ENCODE assay signal across 1 cellular context in the genomic region with DNA sequence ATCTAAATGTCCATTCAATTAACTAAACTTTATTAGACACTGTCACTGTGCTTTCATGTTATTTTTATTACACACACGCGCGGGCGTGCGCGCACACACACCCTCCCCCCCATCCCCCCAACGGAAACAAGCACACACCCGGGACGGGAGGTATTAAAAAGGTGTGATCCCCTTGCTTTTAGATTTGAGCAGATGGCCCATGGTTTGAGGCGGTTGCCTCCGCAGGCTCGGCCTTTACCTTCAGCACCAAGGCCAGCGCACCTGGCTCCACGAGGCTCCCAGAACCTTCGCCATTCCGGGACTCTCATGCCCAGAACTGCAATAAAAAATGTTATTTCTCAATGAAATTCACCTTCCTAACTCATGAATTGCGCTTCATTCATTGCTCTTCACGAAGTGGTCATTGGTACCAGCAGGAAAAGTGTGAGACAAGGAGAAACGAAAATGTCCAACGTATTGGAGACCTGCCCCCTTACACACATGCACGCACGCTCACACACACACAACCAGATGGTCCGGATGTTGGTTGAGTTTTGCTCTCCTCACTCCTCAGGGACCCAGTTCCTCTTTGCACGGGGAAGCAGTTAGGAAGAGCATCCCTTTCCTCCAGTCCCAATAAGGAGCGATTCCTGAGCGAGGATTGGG.
TF ChIP-seq lines count a peak whose summit lies in the region.

No MANE protein-coding gene starts in this region.

TF ChIP-seq in WTC11, 78 proteins besides CTCF, POLR2A, EP300 and RAD21 (continued from another document):
- TF ChIP-seq, protein P1, sequence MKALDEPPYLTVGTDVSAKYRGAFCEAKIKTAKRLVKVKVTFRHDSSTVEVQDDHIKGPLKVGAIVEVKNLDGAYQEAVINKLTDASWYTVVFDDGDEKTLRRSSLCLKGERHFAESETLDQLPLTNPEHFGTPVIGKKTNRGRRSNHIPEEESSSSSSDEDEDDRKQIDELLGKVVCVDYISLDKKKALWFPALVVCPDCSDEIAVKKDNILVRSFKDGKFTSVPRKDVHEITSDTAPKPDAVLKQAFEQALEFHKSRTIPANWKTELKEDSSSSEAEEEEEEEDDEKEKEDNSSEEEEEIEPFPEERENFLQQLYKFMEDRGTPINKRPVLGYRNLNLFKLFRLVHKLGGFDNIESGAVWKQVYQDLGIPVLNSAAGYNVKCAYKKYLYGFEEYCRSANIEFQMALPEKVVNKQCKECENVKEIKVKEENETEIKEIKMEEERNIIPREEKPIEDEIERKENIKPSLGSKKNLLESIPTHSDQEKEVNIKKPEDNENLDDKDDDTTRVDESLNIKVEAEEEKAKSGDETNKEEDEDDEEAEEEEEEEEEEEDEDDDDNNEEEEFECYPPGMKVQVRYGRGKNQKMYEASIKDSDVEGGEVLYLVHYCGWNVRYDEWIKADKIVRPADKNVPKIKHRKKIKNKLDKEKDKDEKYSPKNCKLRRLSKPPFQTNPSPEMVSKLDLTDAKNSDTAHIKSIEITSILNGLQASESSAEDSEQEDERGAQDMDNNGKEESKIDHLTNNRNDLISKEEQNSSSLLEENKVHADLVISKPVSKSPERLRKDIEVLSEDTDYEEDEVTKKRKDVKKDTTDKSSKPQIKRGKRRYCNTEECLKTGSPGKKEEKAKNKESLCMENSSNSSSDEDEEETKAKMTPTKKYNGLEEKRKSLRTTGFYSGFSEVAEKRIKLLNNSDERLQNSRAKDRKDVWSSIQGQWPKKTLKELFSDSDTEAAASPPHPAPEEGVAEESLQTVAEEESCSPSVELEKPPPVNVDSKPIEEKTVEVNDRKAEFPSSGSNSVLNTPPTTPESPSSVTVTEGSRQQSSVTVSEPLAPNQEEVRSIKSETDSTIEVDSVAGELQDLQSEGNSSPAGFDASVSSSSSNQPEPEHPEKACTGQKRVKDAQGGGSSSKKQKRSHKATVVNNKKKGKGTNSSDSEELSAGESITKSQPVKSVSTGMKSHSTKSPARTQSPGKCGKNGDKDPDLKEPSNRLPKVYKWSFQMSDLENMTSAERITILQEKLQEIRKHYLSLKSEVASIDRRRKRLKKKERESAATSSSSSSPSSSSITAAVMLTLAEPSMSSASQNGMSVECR (CRISPR knock-in tag; IDR thresholded peaks at IDR 0.05; ENCODE audit: borderline replicate concordance), result peak; percentile 78; the same call in 1 of the 2 replicates
- TF ChIP-seq TP53 (CRISPR knock-in tag; IDR thresholded peaks at IDR 0.05), result 0 out of 2 replicates have a peak, but pooled peaks have one; percentile 84
- TF ChIP-seq ZNF232 (CRISPR knock-in tag; IDR thresholded peaks at IDR 0.05), result peak; percentile 55; the same call in 1 of the 2 replicates
- 0 out of 2 replicates have a peak, but pooled peaks have one; percentile 25 for TF ChIP-seq KAT7 (CRISPR knock-in tag; IDR thresholded peaks at IDR 0.05; ENCODE audit: borderline replicate concordance)
- peak; percentile 17; the same call in 1 of the 2 replicates for TF ChIP-seq USF1 (CRISPR knock-in tag; IDR thresholded peaks at IDR 0.05)
- no peak for TF ChIP-seq ZNF263 (CRISPR knock-in tag; IDR thresholded peaks at IDR 0.05; ENCODE audit: low read depth)
- TF ChIP-seq, protein P2, sequence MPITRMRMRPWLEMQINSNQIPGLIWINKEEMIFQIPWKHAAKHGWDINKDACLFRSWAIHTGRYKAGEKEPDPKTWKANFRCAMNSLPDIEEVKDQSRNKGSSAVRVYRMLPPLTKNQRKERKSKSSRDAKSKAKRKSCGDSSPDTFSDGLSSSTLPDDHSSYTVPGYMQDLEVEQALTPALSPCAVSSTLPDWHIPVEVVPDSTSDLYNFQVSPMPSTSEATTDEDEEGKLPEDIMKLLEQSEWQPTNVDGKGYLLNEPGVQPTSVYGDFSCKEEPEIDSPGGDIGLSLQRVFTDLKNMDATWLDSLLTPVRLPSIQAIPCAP (CRISPR knock-in tag; IDR thresholded peaks at IDR 0.05), result 0 out of 2 replicates have a peak, but pooled peaks have one; percentile 42
- peak; percentile 76 for TF ChIP-seq FOXP4 (CRISPR knock-in tag; IDR thresholded peaks at IDR 0.05)
- TF ChIP-seq NFYB (CRISPR knock-in tag; conservative IDR thresholded peaks at IDR 0.05; ENCODE audit: low read depth), result 0 out of 2 replicates have a peak, but pooled peaks have one; percentile 25
- no peak for TF ChIP-seq E2F1 (CRISPR knock-in tag; IDR thresholded peaks at IDR 0.05)
- TF ChIP-seq ESRRA (CRISPR knock-in tag; IDR thresholded peaks at IDR 0.05; ENCODE audit: borderline replicate concordance), result peak; percentile 85; the same call in 1 of the 2 replicates
- TF ChIP-seq SMAD3 (CRISPR knock-in tag; IDR thresholded peaks at IDR 0.05; ENCODE audit: borderline replicate concordance), result peak; percentile 76; the same call in 1 of the 2 replicates
- TF ChIP-seq JUN (CRISPR knock-in tag; IDR thresholded peaks at IDR 0.05), result peak; percentile 42; the same call in 1 of the 2 replicates
- no peak for TF ChIP-seq ZNF416 (CRISPR knock-in tag; IDR thresholded peaks at IDR 0.05)
- peak; percentile 78; the same call in 1 of the 2 replicates for TF ChIP-seq FOXP1 (CRISPR knock-in tag; IDR thresholded peaks at IDR 0.05; ENCODE audit: borderline replicate concordance)
- TF ChIP-seq MAX (CRISPR knock-in tag; IDR thresholded peaks at IDR 0.05), result peak; percentile 74
- 0 out of 2 replicates have a peak, but pooled peaks have one; percentile 31 for TF ChIP-seq ZNF281 (CRISPR knock-in tag; IDR thresholded peaks at IDR 0.05)
- no peak for TF ChIP-seq CREB1 (CRISPR knock-in tag; IDR thresholded peaks at IDR 0.05)
- TF ChIP-seq, protein P3, sequence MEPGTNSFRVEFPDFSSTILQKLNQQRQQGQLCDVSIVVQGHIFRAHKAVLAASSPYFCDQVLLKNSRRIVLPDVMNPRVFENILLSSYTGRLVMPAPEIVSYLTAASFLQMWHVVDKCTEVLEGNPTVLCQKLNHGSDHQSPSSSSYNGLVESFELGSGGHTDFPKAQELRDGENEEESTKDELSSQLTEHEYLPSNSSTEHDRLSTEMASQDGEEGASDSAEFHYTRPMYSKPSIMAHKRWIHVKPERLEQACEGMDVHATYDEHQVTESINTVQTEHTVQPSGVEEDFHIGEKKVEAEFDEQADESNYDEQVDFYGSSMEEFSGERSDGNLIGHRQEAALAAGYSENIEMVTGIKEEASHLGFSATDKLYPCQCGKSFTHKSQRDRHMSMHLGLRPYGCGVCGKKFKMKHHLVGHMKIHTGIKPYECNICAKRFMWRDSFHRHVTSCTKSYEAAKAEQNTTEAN (CRISPR knock-in tag; IDR thresholded peaks at IDR 0.05), result 0 out of 2 replicates have a peak, but pooled peaks have one; percentile 33
- peak; percentile 65; the same call in 1 of the 2 replicates for TF ChIP-seq FOXK1 (CRISPR knock-in tag; IDR thresholded peaks at IDR 0.05)
- no peak for TF ChIP-seq ZNF423 (CRISPR knock-in tag; IDR thresholded peaks at IDR 0.05)
